Comparison of ENCODE assay signal across 8 cellular contexts in genomic region chrX:39613997-39614679, GRCh38.
A peak's percentile ranks its signal among the peaks of the same experiment; 100 is the strongest.
DNase-seq lines count a peak whose midpoint lies in the region; ATAC-seq, FAIRE-seq and TF ChIP-seq lines count a peak whose summit lies in the region.

No MANE protein-coding gene starts in this region.

- H3K27ac Mint-ChIP-seq in activated CD4-positive, alpha-beta T cell treated with anti-CD3 and anti-CD28 coated beads for 36 hours = peak overlapping the region; percentile 92
- peak overlapping the region; percentile 67 for H3K27ac Mint-ChIP-seq in endothelial cell (ENCODE audit: unreplicated experiment)

- no peaks in the 10 kb centered on the region for H3K4me1 ChIP-seq in small intestine (ENCODE audit: control insufficient read depth in 2 of 2, insufficient read depth in 1 of 2, low read depth in 1 of 2, low read length in 1 of 2)

- H3K4me3 ChIP-seq in small intestine (ENCODE audit: low read depth in 1 of 2, low read length in 2 of 2) = peak overlapping the region in 1 of 2 donors; percentile 13

- H3K27me3 Mint-ChIP-seq in activated CD4-positive, alpha-beta T cell treated with anti-CD3 and anti-CD28 coated beads for 36 hours = no peaks in the 10 kb centered on the region
- H3K27me3 Mint-ChIP-seq in endothelial cell (ENCODE audit: unreplicated experiment) = no peaks in the 10 kb centered on the region

- H3K4me3 Mint-ChIP-seq in activated CD4-positive, alpha-beta T cell treated with anti-CD3 and anti-CD28 coated beads for 36 hours = peak overlapping the region; percentile 77
- peak overlapping the region; percentile 23 for H3K4me3 Mint-ChIP-seq in endothelial cell (ENCODE audit: unreplicated experiment)

- H3K4me1 Mint-ChIP-seq in activated CD4-positive, alpha-beta T cell treated with anti-CD3 and anti-CD28 coated beads for 36 hours = peaks cover 33% of the 10 kb centered on the region
- peaks cover 15% of the 10 kb centered on the region for H3K4me1 Mint-ChIP-seq in endothelial cell (ENCODE audit: unreplicated experiment)

- intact Hi-C loops in activated CD4-positive, alpha-beta T cell treated with anti-CD3 and anti-CD28 coated beads for 36 hours (cut with DNase I, micrococcal nuclease) = loop anchor here (1.0 to 10.0 kb wide), 9 partner anchors 36 to 809 kb away; no protein-coding TSS in a partner anchor

- DNase-seq in GM10248 (ENCODE audit: extremely low spot score) (peak; percentile 38), endothelial cell (ENCODE audit: low spot score) (no peak), A172 (ENCODE audit: low spot score) (no peak), small intestine (no peak), urothelium cell line (ENCODE audit: low spot score) (no peak)
- DNase-seq in activated CD4-positive, alpha-beta T cell treated with anti-CD3 and anti-CD28 coated beads for 36 hours = peak; percentile 83
- peak; percentile 32 to 60 (median 34) for DNase-seq in stimulated activated CD4-positive, alpha-beta T cell treated with anti-CD3 and anti-CD28 coated beads, Interleukin-1b, Interleukin-23, amount 100 ng/mL, for 24 hours (ENCODE audit: low read depth in 4 of 4, low spot score in 1 of 4)

- peaks cover 6% of the 10 kb centered on the region for H3K9me3 Mint-ChIP-seq in activated CD4-positive, alpha-beta T cell treated with anti-CD3 and anti-CD28 coated beads for 36 hours (ENCODE audit: low read depth)
- H3K9me3 Mint-ChIP-seq in endothelial cell (ENCODE audit: unreplicated experiment) = no peaks in the 10 kb centered on the region

- POLR2A ChIA-PET in GM10248 (lab: Yijun Ruan, JAX) = no interaction called here
- POLR2A ChIA-PET in activated CD4-positive, alpha-beta T cell treated with anti-CD3 and anti-CD28 coated beads for 36 hours (lab: Charles Lee) = interaction anchor here (0.8 kb wide), 1 partner anchor 854 kb away, joined by 6 read pairs; no protein-coding TSS in a partner anchor

- FAIRE-seq in small intestine (lab: Jason Lieb, UNC) (no peak), urothelium cell line (lab: Jason Lieb, UNC) (no peak)

- ATAC-seq in HG03045 (IDR thresholded peaks at IDR 0.05; ENCODE audit: unreplicated experiment) = peak; percentile 72
- peak; percentile 86 for ATAC-seq in activated CD4-positive, alpha-beta T cell treated with anti-CD3 and anti-CD28 coated beads for 36 hours

- WGBS in small intestine, 3 donors = 6 to 18% (median 8%) methylated on average over 22 to 23 of the region's 23 CpGs

- H3K9me3 ChIP-seq in small intestine (ENCODE audit: control insufficient read depth, low read depth) = no peaks in the 10 kb centered on the region

- no peaks in the 10 kb centered on the region for H3K27me3 ChIP-seq in small intestine (ENCODE audit: control insufficient read depth in 2 of 2, insufficient read depth in 2 of 2, low read length in 2 of 2)

- no peaks in the 10 kb centered on the region for H3K36me3 ChIP-seq in small intestine (ENCODE audit: control insufficient read depth in 2 of 2, insufficient read depth in 2 of 2, low read length in 2 of 2)

- no peak overlapping the region for H3K27ac ChIP-seq in small intestine (ENCODE audit: low read depth in 1 of 2, low read length in 1 of 2)

- TF ChIP-seq CTCF in GM10248 (IDR thresholded peaks at IDR 0.05; ENCODE audit: control extremely low read depth, extremely low read depth, low read depth, missing control alignments) (no peak), endothelial cell (IDR thresholded peaks at IDR 0.05; ENCODE audit: unreplicated experiment) (no peak)

- CTCF ChIA-PET in GM10248 (lab: Yijun Ruan, JAX) = no interaction called here
- CTCF ChIA-PET in activated CD4-positive, alpha-beta T cell treated with anti-CD3 and anti-CD28 coated beads for 36 hours (lab: Charles Lee) = no interaction called here

- peaks cover 1% of the 10 kb centered on the region for H3K36me3 Mint-ChIP-seq in activated CD4-positive, alpha-beta T cell treated with anti-CD3 and anti-CD28 coated beads for 36 hours (ENCODE audit: low read depth)
- no peaks in the 10 kb centered on the region for H3K36me3 Mint-ChIP-seq in endothelial cell (ENCODE audit: low read depth, unreplicated experiment)

Comparison
In these comparisons a context has a peak if more than half of its experiments do, and no peak if none do; other contexts are left out.
1. DNase-seq: peak in GM10248 (single experiment), activated CD4-positive, alpha-beta T cell treated with anti-CD3 and anti-CD28 coated beads for 36 hours (single experiment) and stimulated activated CD4-positive, alpha-beta T cell treated with anti-CD3 and anti-CD28 coated beads, Interleukin-1b, Interleukin-23, amount 100 ng/mL, for 24 hours (4 of 4); none in endothelial cell (single experiment), A172 (single experiment), small intestine (single experiment) and urothelium cell line (single experiment).